16 cellular contexts compared by ENCODE assay signal in genomic region chr11:130405428-130405827, GRCh38. TPM values are rescaled to one million over a fixed set of nuclear protein-coding genes. Genes with fewer than 3 reads are reported as not detected.
DNase-seq lines count a peak whose midpoint lies in the region; ATAC-seq and TF ChIP-seq lines count a peak whose summit lies in the region.
"Had no signal": no experiment of that assay in that cellular context is flagged by ENCODE, and none has a peak within 500 bp of the region (broad histone marks: within the 10 kb centered on the region; RNA-seq: fewer than 3 reads in every experiment).

No MANE protein-coding gene starts in this region.

- no peak overlapping the region for H2BK120ac ChIP-seq in H9 (ENCODE audit: low read depth, low read length, poor library complexity, severe bottlenecking)

- no peak for TF ChIP-seq EP300 in esophagus muscularis mucosa (IDR thresholded peaks at IDR 0.05)

- DNase-seq in H9, result no peak
- no peak for DNase-seq in WTC11 (ENCODE audit: low spot score)
- DNase-seq in esophagus muscularis mucosa (ENCODE audit: extremely low spot score), result no peak
- no peak for DNase-seq in activated CD4-positive, alpha-beta T cell treated with anti-CD3 and anti-CD28 coated beads, Interleukin-2, amount 50 U/mL, for 48 hours
- DNase-seq: Caco-2; CD4-positive, CD25-positive, alpha-beta regulatory T cell; CD8-positive, alpha-beta T cell; DMS153; DND-41; GM23248; HCEC 1CT had no signal

- H3K27me3 Mint-ChIP-seq in H9 (ENCODE audit: low read depth) (peaks cover 33% of the 10 kb centered on the region), WTC11 (ENCODE audit: low read depth) (peaks cover 4% of the 10 kb centered on the region)

- H3K27ac Mint-ChIP-seq in H9 (peak overlapping the region in 1 of 3 experiments; percentile 96; a peak in 3 of 7 replicates), WTC11 (peak overlapping the region; percentile 21; the same call in 1 of the 2 replicates)
- H3K27ac Mint-ChIP-seq: B cell; CD4-positive, CD25-positive, alpha-beta regulatory T cell; CD8-positive, alpha-beta T cell had no signal

- H3K18ac ChIP-seq in H9 (ENCODE audit: insufficient read length, low read depth, low read length), result no peak overlapping the region

- H3T11ph ChIP-seq in H9 (ENCODE audit: low read length), result no peak overlapping the region

- H3K4me3 ChIP-seq in iPS-20b (ENCODE audit: low read length) (no peak overlapping the region), esophagus muscularis mucosa (no peak overlapping the region)
- H3K4me3 ChIP-seq: BLaER1, GM23248 had no signal

- CTCF ChIA-PET in WTC11 (lab: Charles Lee), result interaction anchor here (0.9 to 1.0 kb wide), 2 partner anchors 11 to 193 kb away, joined by 3 to 4 read pairs; no protein-coding TSS in a partner anchor

- H3K23ac ChIP-seq in H9 (ENCODE audit: insufficient read length, low read depth, low read length), result no peak overlapping the region

- H3K9me3 ChIP-seq in H9 (ENCODE audit: control insufficient read depth, low read depth, low read length), result no peaks in the 10 kb centered on the region
- H3K9me3 ChIP-seq in iPS-20b (ENCODE audit: insufficient read depth, low read depth, low read length), result no peaks in the 10 kb centered on the region
- no peaks in the 10 kb centered on the region for H3K9me3 ChIP-seq in esophagus muscularis mucosa
- H3K9me3 ChIP-seq: BLaER1, Caco-2 had no signal

- no peaks in the 10 kb centered on the region for H4K20me1 ChIP-seq in H9 (ENCODE audit: control insufficient read depth, insufficient read depth, insufficient read length)

- no peak overlapping the region for H2BK20ac ChIP-seq in H9 (ENCODE audit: low read depth, low read length, poor library complexity, severe bottlenecking)

- H3K4me3 Mint-ChIP-seq in H9, result no peak overlapping the region
- no peak overlapping the region for H3K4me3 Mint-ChIP-seq in WTC11
- H3K4me3 Mint-ChIP-seq: B cell; CD4-positive, CD25-positive, alpha-beta regulatory T cell; CD8-positive, alpha-beta T cell had no signal

- H3K27ac ChIP-seq in H9 (ENCODE audit: insufficient read length, low read depth, low read length) (no peak overlapping the region), iPS-20b (ENCODE audit: low read length) (peak overlapping the region; percentile 64), esophagus muscularis mucosa (replicated peaks in 1 of 4) (no peak overlapping the region)
- H3K27ac ChIP-seq: BLaER1, C4-2B, GM23248 had no signal

- no peak overlapping the region for H2BK5ac ChIP-seq in H9 (ENCODE audit: insufficient read length, low read length)

- H3K4me1 Mint-ChIP-seq in H9 (peaks cover 57 to 72% of the 10 kb centered on the region in 2 experiments), WTC11 (peaks cover 77% of the 10 kb centered on the region)

- no peaks in the 10 kb centered on the region for H3K79me2 ChIP-seq in H9 (ENCODE audit: insufficient read depth, low read length)

- peaks cover 4% of the 10 kb centered on the region; the same call in 1 of the 2 replicates for H3K36me3 ChIP-seq in iPS-20b (ENCODE audit: insufficient read depth, low read depth, low read length)
- H3K36me3 ChIP-seq in esophagus muscularis mucosa, result peaks cover 0 to 8% (median 6%) of the 10 kb centered on the region in 4 donors
- H3K36me3 ChIP-seq: BLaER1 had no signal

- H4K8ac ChIP-seq in H9 (replicated peaks; ENCODE audit: insufficient read length, low read depth, low read length), result no peak overlapping the region

- intact Hi-C loops in esophagus muscularis mucosa (cut with DNase I), result no loop called here

- no peaks in the 10 kb centered on the region for H3K79me1 ChIP-seq in H9 (ENCODE audit: insufficient read depth, low read depth, low read length, poor library complexity, severe bottlenecking)

- H3K14ac ChIP-seq in H9 (ENCODE audit: insufficient read depth, low read length), result no peak overlapping the region; the same call in 1 of the 2 replicates

- H3K23me2 ChIP-seq in H9 (ENCODE audit: insufficient read length, low read depth, low read length, poor library complexity, severe bottlenecking), result no peaks in the 10 kb centered on the region

- TF ChIP-seq CTCF in H9 (conservative IDR thresholded peaks at IDR 0.05), result no peak
- no peak for TF ChIP-seq CTCF in WTC11 (IDR thresholded peaks at IDR 0.05)
- no peak for TF ChIP-seq CTCF in esophagus muscularis mucosa (IDR thresholded peaks at IDR 0.05)

- peak overlapping the region; percentile 82 for H4K91ac ChIP-seq in H9 (ENCODE audit: insufficient read length, low read depth, low read length)

- H3K56ac ChIP-seq in H9 (ENCODE audit: insufficient read length, low read depth, low read length), result no peak overlapping the region

- no peak for TF ChIP-seq POLR2A in esophagus muscularis mucosa (IDR thresholded peaks at IDR 0.05; ENCODE audit: low read depth)

- H3K9me3 Mint-ChIP-seq in H9 (no peaks in the 10 kb centered on the region), WTC11 (no peaks in the 10 kb centered on the region)
- H3K9me3 Mint-ChIP-seq: CD4-positive, CD25-positive, alpha-beta regulatory T cell; CD8-positive, alpha-beta T cell had no signal

- H2AK5ac ChIP-seq in H9 (ENCODE audit: insufficient read length, low read length), result no peak overlapping the region

- H3K36me3 Mint-ChIP-seq in H9 (ENCODE audit: insufficient read depth in 1 of 3, low read depth in 3 of 3), result peaks cover 3 to 13% (median 4%) of the 10 kb centered on the region in 3 experiments; a peak in 3 of 7 replicates
- H3K36me3 Mint-ChIP-seq in WTC11, result peaks cover 9% of the 10 kb centered on the region
- H3K36me3 Mint-ChIP-seq: CD4-positive, CD25-positive, alpha-beta regulatory T cell; CD8-positive, alpha-beta T cell had no signal

- no peak overlapping the region for H2BK15ac ChIP-seq in H9 (ENCODE audit: low read depth, low read length)

- H2BK12ac ChIP-seq in H9 (ENCODE audit: insufficient read length, low read depth, low read length), result peak overlapping the region; percentile 53

- POLR2A ChIA-PET in WTC11 (lab: Charles Lee), result no interaction called here

- H3K27me3 ChIP-seq in H9 (ENCODE audit: insufficient read depth, low read length) (no peaks in the 10 kb centered on the region), iPS-20b (ENCODE audit: insufficient read depth, low read length) (no peaks in the 10 kb centered on the region; the same call in 1 of the 2 replicates), esophagus muscularis mucosa (no peaks in the 10 kb centered on the region)

- no peak overlapping the region for H4K5ac ChIP-seq in H9 (ENCODE audit: insufficient read length, low read depth, low read length)

- H3K4me2 ChIP-seq in H9 (ENCODE audit: insufficient read depth, insufficient read length, low read length), result no peak overlapping the region
- H3K4me2 ChIP-seq: BLaER1 had no signal

- WGBS in H9 (ENCODE audit: extremely low coverage, insufficient read length, low lambda C conversion rate), result no CpG with 5 or more reads among the region's 11 CpGs
- WGBS in esophagus muscularis mucosa, result 89% methylated on average over 10 of the region's 11 CpGs

- ATAC-seq in WTC11 (no peak), GM19463 (IDR thresholded peaks at IDR 0.05; ENCODE audit: unreplicated experiment) (no peak)
- ATAC-seq: CD8-positive, alpha-beta T cell had no signal

- no peak overlapping the region for H2AFZ ChIP-seq in H9 (ENCODE audit: low read length)
- H2AFZ ChIP-seq: GM23248 had no signal

- H3K9ac ChIP-seq in H9 (ENCODE audit: extremely low read depth, insufficient read length, low read length) (no peak overlapping the region), iPS-20b (ENCODE audit: low read depth, low read length) (no peak overlapping the region; the same call in 1 of the 2 replicates)
- H3K9ac ChIP-seq: BLaER1, GM23248 had no signal

- no peak overlapping the region; the same call in 1 of the 2 replicates for H3K4ac ChIP-seq in H9 (ENCODE audit: low read depth, low read length)

- H3K4me1 ChIP-seq in H9 (ENCODE audit: insufficient read depth, low read length) (peaks cover 13% of the 10 kb centered on the region; the same call in 1 of the 2 replicates), iPS-20b (ENCODE audit: insufficient read depth, low read length) (peaks cover 17% of the 10 kb centered on the region), esophagus muscularis mucosa (peaks cover 32 to 61% (median 52%) of the 10 kb centered on the region in 4 donors)
- H3K4me1 ChIP-seq: Caco-2 had no signal

TF ChIP-seq in WTC11, 78 proteins besides CTCF, POLR2A, EP300 and RAD21:
- TF ChIP-seq ATF3 (CRISPR knock-in tag; conservative IDR thresholded peaks at IDR 0.05) (no peak), ZNF138 (CRISPR knock-in tag; conservative IDR thresholded peaks at IDR 0.05) (no peak), ZNF232 (CRISPR knock-in tag; IDR thresholded peaks at IDR 0.05) (no peak), CREB1 (CRISPR knock-in tag; IDR thresholded peaks at IDR 0.05) (no peak), IRF2 (CRISPR knock-in tag; IDR thresholded peaks at IDR 0.05; ENCODE audit: borderline replicate concordance, low read depth) (no peak), JAZF1 (CRISPR knock-in tag; IDR thresholded peaks at IDR 0.05) (no peak), ZMAT4 (CRISPR knock-in tag; IDR thresholded peaks at IDR 0.05) (no peak), RORB (CRISPR knock-in tag; IDR thresholded peaks at IDR 0.05) (no peak), NR3C1 (CRISPR knock-in tag; conservative IDR thresholded peaks at IDR 0.05; ENCODE audit: low read depth) (no peak), ZBTB43 (CRISPR knock-in tag; IDR thresholded peaks at IDR 0.05) (no peak)

RNA-seq across cellular contexts. Expression of gene ADAMTS8, which starts 23.0 kb away (rescaled TPM):
- total RNA-seq in H9 (2021) (4.9 and 5.0 TPM in 2 replicates), WTC11 (2021) (9.9 to 10.4 TPM (median 10.2 TPM) in 3 replicates), esophagus muscularis mucosa (10 to 100 TPM; 23.5 to 55.5 (median 29.8) TPM)
- total RNA-seq: B cell; Caco-2; CD4-positive, CD25-positive, alpha-beta regulatory T cell; CD8-positive, alpha-beta T cell had no signal

RNA-seq across cellular contexts. Expression of gene ADAMTS15, which starts 43.0 kb away (rescaled TPM):
- total RNA-seq in H9 (2021) (1.3 and 1.5 TPM in 2 replicates), WTC11 (2021) (3.1 to 3.7 TPM (median 3.2 TPM) in 3 replicates), esophagus muscularis mucosa (10 to 100 TPM in 3 of 4 donors, 1 to 10 TPM in 1; 6.6 to 11.4 (median 10.3) TPM)
- total RNA-seq: B cell; CD4-positive, CD25-positive, alpha-beta regulatory T cell; CD8-positive, alpha-beta T cell had no signal
